In the genomic region with DNA sequence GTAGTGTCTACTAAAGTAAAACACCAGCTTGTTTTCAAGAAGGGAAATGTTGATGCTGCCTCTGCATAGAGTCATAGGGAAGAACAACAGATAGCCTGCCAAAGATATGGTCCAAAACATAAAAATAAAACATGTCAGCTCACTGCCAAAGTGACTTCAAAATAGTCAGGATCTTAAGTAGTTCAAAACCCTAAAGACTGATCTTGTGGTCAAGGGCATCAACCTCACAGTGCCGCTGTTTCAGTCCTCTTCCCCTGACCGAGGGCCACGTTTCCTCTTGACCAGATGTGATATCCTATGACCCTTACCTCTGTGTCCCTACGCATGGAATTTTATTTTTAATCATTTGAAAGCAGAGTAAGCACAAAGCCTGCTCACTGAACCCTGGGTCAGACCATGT, we compare ENCODE assay signal across 1 cellular context.
TF ChIP-seq lines count a peak whose summit lies in the region.

No MANE protein-coding gene starts in this region.

TF ChIP-seq in HepG2, 621 proteins besides CTCF, POLR2A, EP300 and RAD21 (continued from another document):
- TF ChIP-seq, protein P1, sequence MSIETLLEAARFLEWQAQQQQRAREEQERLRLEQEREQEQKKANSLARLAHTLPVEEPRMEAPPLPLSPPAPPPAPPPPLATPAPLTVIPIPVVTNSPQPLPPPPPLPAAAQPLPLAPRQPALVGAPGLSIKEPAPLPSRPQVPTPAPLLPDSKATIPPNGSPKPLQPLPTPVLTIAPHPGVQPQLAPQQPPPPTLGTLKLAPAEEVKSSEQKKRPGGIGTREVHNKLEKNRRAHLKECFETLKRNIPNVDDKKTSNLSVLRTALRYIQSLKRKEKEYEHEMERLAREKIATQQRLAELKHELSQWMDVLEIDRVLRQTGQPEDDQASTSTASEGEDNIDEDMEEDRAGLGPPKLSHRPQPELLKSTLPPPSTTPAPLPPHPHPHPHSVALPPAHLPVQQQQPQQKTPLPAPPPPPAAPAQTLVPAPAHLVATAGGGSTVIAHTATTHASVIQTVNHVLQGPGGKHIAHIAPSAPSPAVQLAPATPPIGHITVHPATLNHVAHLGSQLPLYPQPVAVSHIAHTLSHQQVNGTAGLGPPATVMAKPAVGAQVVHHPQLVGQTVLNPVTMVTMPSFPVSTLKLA (IDR thresholded peaks at IDR 0.05), result no peak
- TF ChIP-seq FOXA1 (IDR thresholded peaks at IDR 0.05) (no peak), FOXA1 (CRISPR knock-in tag; IDR thresholded peaks at IDR 0.05) (no peak), ZNF782 (CRISPR knock-in tag; IDR thresholded peaks at IDR 0.05; ENCODE audit: borderline replicate concordance) (no peak), XBP1 (CRISPR knock-in tag; IDR thresholded peaks at IDR 0.05) (no peak), ZNF225 (CRISPR knock-in tag; IDR thresholded peaks at IDR 0.05) (no peak), ZNF20 (CRISPR knock-in tag; IDR thresholded peaks at IDR 0.05) (no peak), NFYC (CRISPR knock-in tag; IDR thresholded peaks at IDR 0.05) (no peak), SETDB1 (CRISPR knock-in tag; IDR thresholded peaks at IDR 0.05; ENCODE audit: borderline replicate concordance) (no peak), HDAC6 (IDR thresholded peaks at IDR 0.05; ENCODE audit: low read depth, low read length) (no peak), ZNF83 (CRISPR knock-in tag; IDR thresholded peaks at IDR 0.05; ENCODE audit: borderline replicate concordance) (no peak)
- TF ChIP-seq, protein P2, sequence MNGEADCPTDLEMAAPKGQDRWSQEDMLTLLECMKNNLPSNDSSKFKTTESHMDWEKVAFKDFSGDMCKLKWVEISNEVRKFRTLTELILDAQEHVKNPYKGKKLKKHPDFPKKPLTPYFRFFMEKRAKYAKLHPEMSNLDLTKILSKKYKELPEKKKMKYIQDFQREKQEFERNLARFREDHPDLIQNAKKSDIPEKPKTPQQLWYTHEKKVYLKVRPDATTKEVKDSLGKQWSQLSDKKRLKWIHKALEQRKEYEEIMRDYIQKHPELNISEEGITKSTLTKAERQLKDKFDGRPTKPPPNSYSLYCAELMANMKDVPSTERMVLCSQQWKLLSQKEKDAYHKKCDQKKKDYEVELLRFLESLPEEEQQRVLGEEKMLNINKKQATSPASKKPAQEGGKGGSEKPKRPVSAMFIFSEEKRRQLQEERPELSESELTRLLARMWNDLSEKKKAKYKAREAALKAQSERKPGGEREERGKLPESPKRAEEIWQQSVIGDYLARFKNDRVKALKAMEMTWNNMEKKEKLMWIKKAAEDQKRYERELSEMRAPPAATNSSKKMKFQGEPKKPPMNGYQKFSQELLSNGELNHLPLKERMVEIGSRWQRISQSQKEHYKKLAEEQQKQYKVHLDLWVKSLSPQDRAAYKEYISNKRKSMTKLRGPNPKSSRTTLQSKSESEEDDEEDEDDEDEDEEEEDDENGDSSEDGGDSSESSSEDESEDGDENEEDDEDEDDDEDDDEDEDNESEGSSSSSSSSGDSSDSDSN (CRISPR knock-in tag; IDR thresholded peaks at IDR 0.05), result no peak
- TF ChIP-seq, protein P3, sequence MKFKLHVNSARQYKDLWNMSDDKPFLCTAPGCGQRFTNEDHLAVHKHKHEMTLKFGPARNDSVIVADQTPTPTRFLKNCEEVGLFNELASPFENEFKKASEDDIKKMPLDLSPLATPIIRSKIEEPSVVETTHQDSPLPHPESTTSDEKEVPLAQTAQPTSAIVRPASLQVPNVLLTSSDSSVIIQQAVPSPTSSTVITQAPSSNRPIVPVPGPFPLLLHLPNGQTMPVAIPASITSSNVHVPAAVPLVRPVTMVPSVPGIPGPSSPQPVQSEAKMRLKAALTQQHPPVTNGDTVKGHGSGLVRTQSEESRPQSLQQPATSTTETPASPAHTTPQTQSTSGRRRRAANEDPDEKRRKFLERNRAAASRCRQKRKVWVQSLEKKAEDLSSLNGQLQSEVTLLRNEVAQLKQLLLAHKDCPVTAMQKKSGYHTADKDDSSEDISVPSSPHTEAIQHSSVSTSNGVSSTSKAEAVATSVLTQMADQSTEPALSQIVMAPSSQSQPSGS (CRISPR knock-in tag; IDR thresholded peaks at IDR 0.05), result no peak
